ENCODE assay signal across 15 cellular contexts in genomic region chr9:29078063-29078660, GRCh38.
DNase-seq lines count a peak whose midpoint lies in the region; ATAC-seq, FAIRE-seq and TF ChIP-seq lines count a peak whose summit lies in the region.
"Had no signal": no experiment of that assay in that cellular context is flagged by ENCODE, and none has a peak within 500 bp of the region (broad histone marks: within the 10 kb centered on the region; RNA-seq: fewer than 3 reads in every experiment).

No MANE protein-coding gene starts in this region.

- H3K9me3 ChIP-seq in mammary epithelial cell (replicated peaks; ENCODE audit: insufficient read depth, low read length) (no peaks in the 10 kb centered on the region), keratinocyte (ENCODE audit: control insufficient read depth, low read depth, low read length) (no peaks in the 10 kb centered on the region), BE2C (no peaks in the 10 kb centered on the region)
- H3K9me3 ChIP-seq: HAP-1 had no signal

- no peaks in the 10 kb centered on the region for H3K27me3 ChIP-seq in mammary epithelial cell (ENCODE audit: insufficient read depth, low read length)
- no peaks in the 10 kb centered on the region for H3K27me3 ChIP-seq in keratinocyte (ENCODE audit: control insufficient read depth, extremely low read depth, insufficient read depth, low read length)
- H3K27me3 ChIP-seq in BE2C: no peaks in the 10 kb centered on the region

- H2AFZ ChIP-seq in mammary epithelial cell (ENCODE audit: low read depth, low read length) (no peak overlapping the region), keratinocyte (ENCODE audit: control insufficient read depth, low read length) (no peak overlapping the region)

- TF ChIP-seq CTCF in mammary epithelial cell (conservative IDR thresholded peaks at IDR 0.05 in 1 of 2, IDR thresholded peaks at IDR 0.05 in 1 of 2; ENCODE audit: extremely low read depth in 1 of 2, insufficient read depth in 1 of 2, low read depth in 1 of 2, low read length in 2 of 2) (no peak), keratinocyte (optimal IDR thresholded peaks at IDR 0.05 in 1 of 3, IDR thresholded peaks at IDR 0.05 in 1 of 3, conservative IDR thresholded peaks at IDR 0.05 in 1 of 3; ENCODE audit: extremely low read depth in 1 of 3, insufficient read depth in 2 of 3, low read length in 3 of 3) (no peak), BE2C (IDR thresholded peaks at IDR 0.05; ENCODE audit: low read depth, low read length) (no peak)

- H3K27ac ChIP-seq in mammary epithelial cell (ENCODE audit: insufficient read depth, low read depth, low read length) (peak overlapping the region; percentile 68), keratinocyte (ENCODE audit: control insufficient read depth, insufficient read depth, low read length) (no peak overlapping the region)

- ATAC-seq in activated CD4-positive, CD25-positive, alpha-beta regulatory T cell treated with anti-CD3 and anti-CD28 coated beads, Interleukin-2, amount 50 U/mL, for 24 hours: no peak
- ATAC-seq: left lobe of liver had no signal

- H3K79me2 ChIP-seq in mammary epithelial cell (ENCODE audit: insufficient read depth, low read length) (peaks cover 11% of the 10 kb centered on the region), keratinocyte (ENCODE audit: control insufficient read depth, insufficient read depth, low read length) (no peaks in the 10 kb centered on the region)

- dilution Hi-C loops in mammary epithelial cell (cut with HindIII; ENCODE audit: low sequenced_read_pairs): no loop called here
- dilution Hi-C loops in keratinocyte (cut with MboI; ENCODE audit: extremely low pct_ligation_motif_present, low sequenced_read_pairs): no loop called here

- H3K9ac ChIP-seq in mammary epithelial cell (ENCODE audit: insufficient read depth, low read length) (peak overlapping the region; percentile 40), keratinocyte (ENCODE audit: control insufficient read depth, extremely low read depth, insufficient read depth, low read length) (no peak overlapping the region)

- H4K20me1 ChIP-seq in mammary epithelial cell (ENCODE audit: insufficient read depth, low read length): no peaks in the 10 kb centered on the region
- H4K20me1 ChIP-seq in keratinocyte (ENCODE audit: control insufficient read depth, extremely low read depth, insufficient read depth, low read length): no peaks in the 10 kb centered on the region

- no peaks in the 10 kb centered on the region for H3K9me1 ChIP-seq in keratinocyte (ENCODE audit: control insufficient read depth, extremely low read depth, insufficient read depth, low read length)

- intact Hi-C loops in mammary epithelial cell (cut with micrococcal nuclease): loop anchor here (5.0 to 10.0 kb wide), 3 partner anchors 134 to 263 kb away; partner anchors contain the start of gene LINGO2

- H3K4me2 ChIP-seq in mammary epithelial cell (ENCODE audit: insufficient read depth, low read depth, low read length): peak overlapping the region; percentile 77
- H3K4me2 ChIP-seq in keratinocyte (ENCODE audit: control insufficient read depth, extremely low read depth, insufficient read depth, low read depth, low read length): peak overlapping the region; percentile 59

- DNase-seq in A172 (ENCODE audit: low spot score) (peak; percentile 63), M059J (ENCODE audit: low read depth) (peak; percentile 45), mammary epithelial cell (peak; percentile 82), keratinocyte (ENCODE audit: low read depth, low spot score) (no peak), BE2C (no peak), NCI-H524 treated with DMSO at 0.1 percent for 48 hours (lab: John Stamatoyannopoulos, UW) (no peak)
- no peak for DNase-seq in activated CD8-positive, alpha-beta memory T cell treated with anti-CD3 and anti-CD28 coated beads, Interleukin-2, amount 50 U/mL, for 4 hours
- DNase-seq: activated CD4-positive, alpha-beta T cell treated with anti-CD3 and anti-CD28 coated beads for 1 hour; GDM1; Karpas-422; NCI-H187 treated with DMSO at 0.1 percent for 48 hours; RPMI8226 had no signal

- peaks cover 12% of the 10 kb centered on the region for H3K4me1 ChIP-seq in mammary epithelial cell (ENCODE audit: insufficient read depth, low read length)
- peaks cover 9% of the 10 kb centered on the region for H3K4me1 ChIP-seq in keratinocyte (ENCODE audit: control insufficient read depth, extremely low read depth, insufficient read depth, low read length)
- no peaks in the 10 kb centered on the region for H3K4me1 ChIP-seq in BE2C
- H3K4me1 ChIP-seq: HAP-1 had no signal

- H3K4me3 ChIP-seq in mammary epithelial cell (replicated peaks in 1 of 3; ENCODE audit: insufficient read depth in 1 of 3, low read depth in 2 of 3, low read length in 3 of 3) (peak overlapping the region in 2 of 3 experiments; percentile 13 to 29), keratinocyte (ENCODE audit: control insufficient read depth in 2 of 3, extremely low read depth in 1 of 3, insufficient read depth in 2 of 3, low read depth in 1 of 3, low read length in 3 of 3) (no peak overlapping the region), BE2C (ENCODE audit: low read depth, low read length) (no peak overlapping the region)
- H3K4me3 ChIP-seq: HAP-1 had no signal

- H3K36me3 ChIP-seq in mammary epithelial cell (ENCODE audit: insufficient read depth, low read length) (no peaks in the 10 kb centered on the region), keratinocyte (ENCODE audit: control insufficient read depth in 2 of 2, extremely low read depth in 1 of 2, insufficient read depth in 2 of 2, low read length in 2 of 2) (no peaks in the 10 kb centered on the region), BE2C (no peaks in the 10 kb centered on the region)
- H3K36me3 ChIP-seq: HAP-1 had no signal

- CTCF ChIA-PET in mammary epithelial cell (lab: Charles Lee; ENCODE audit: low non-redundant PET): no interaction called here

- WGBS in mammary epithelial cell (ENCODE audit: low coverage, missing lambda C conversion rate): 15% methylated on average over 3 of the region's 3 CpGs

- FAIRE-seq in keratinocyte (lab: Jason Lieb, UNC): no peak

- TSS peak; percentile 30 for BruUV-seq in mammary epithelial cell (replicated peaks; lab: Mats Ljungman, UMichigan)

- in situ Hi-C loops in mammary epithelial cell (cut with MboI; ENCODE audit: low sequenced_read_pairs in 2 of 2): no loop called here

Comparison
In these comparisons a context has a peak if more than half of its experiments do, and no peak if none do; other contexts are left out.
1. DNase-seq: peak in A172 (single experiment), M059J (single experiment) and mammary epithelial cell (single experiment); none in keratinocyte (single experiment), BE2C (single experiment), activated CD8-positive, alpha-beta memory T cell treated with anti-CD3 and anti-CD28 coated beads, Interleukin-2, amount 50 U/mL, for 4 hours (single experiment) and NCI-H524 treated with DMSO at 0.1 percent for 48 hours (single experiment).
2. H3K4me3 ChIP-seq: peak in mammary epithelial cell (2 of 3); none in keratinocyte (0 of 3) and BE2C (single experiment).